In the genomic region with DNA sequence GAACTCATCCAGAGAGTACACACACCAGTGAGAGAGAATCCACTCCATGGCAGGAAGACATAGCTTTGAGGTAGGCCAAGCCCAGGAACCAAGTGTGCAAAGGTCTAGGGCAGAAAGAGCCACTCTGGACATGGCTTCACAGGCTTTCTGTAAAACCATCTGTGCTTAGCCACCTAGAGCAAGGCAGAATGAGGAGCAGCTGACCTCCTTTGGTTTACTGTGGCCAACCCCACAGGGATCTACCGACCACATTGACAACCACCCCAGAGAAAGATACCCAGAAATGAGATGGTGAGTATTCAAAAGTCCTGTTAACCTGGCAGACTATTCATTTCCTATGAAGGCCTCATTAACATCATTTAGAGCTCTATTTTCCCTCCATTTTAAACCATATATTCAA, we compare ENCODE assay signal across 25 cellular contexts. TPM values are rescaled to one million over a fixed set of nuclear protein-coding genes. Genes with fewer than 3 reads are reported as not detected.
"Had no signal": no experiment of that assay in that cellular context is flagged by ENCODE, and none has a peak within 500 bp of the region (broad histone marks: within the 10 kb centered on the region; RNA-seq: fewer than 3 reads in every experiment).

No MANE protein-coding gene starts in this region.

- H3K36me3 Mint-ChIP-seq: memory B cell had no signal

- DNase-seq: activated CD4-positive, alpha-beta T cell treated with anti-CD3 and anti-CD28 coated beads, Interleukin-2, amount 50 U/mL, for 1 hour; activated CD8-positive, alpha-beta T cell treated with anti-CD3 and anti-CD28 coated beads, Interleukin-2, amount 10 ng/mL, durations not matched to agents 7 days and 5 days; activated gamma-delta T cell treated with Interleukin-2 at 50 U/mL for 16 hours; activated T-cell treated with anti-CD3 and anti-CD28 coated beads, Interleukin-2, amount 50 U/mL, for 1 hour; effector memory CD8-positive, alpha-beta T cell; gastrocnemius medialis; hypothalamus; left cardiac atrium; pancreas; psoas muscle; spleen; stimulated activated CD4-positive, alpha-beta T cell treated with anti-CD3 and anti-CD28 coated beads, Interleukin-4, amount 100 ng/mL, for 1 hour; stimulated activated naive CD8-positive, alpha-beta T cell treated with anti-CD3 and anti-CD28 coated beads, Interleukin-15, amount 100 ng/mL, for 72 hours; T-helper 2 cell; tibial artery had no signal

- H3K9me3 Mint-ChIP-seq: activated naive CD4-positive, alpha-beta T cell treated with anti-CD3 and anti-CD28 coated beads, Interleukin-2, amount 50 U/mL, for 72 hours; central memory CD8-positive, alpha-beta T cell; effector memory CD8-positive, alpha-beta T cell; memory B cell; nephron; stimulated activated naive CD8-positive, alpha-beta T cell treated with anti-CD3 and anti-CD28 coated beads, Interleukin-15, amount 100 ng/mL, for 72 hours had no signal

- H3K27ac ChIP-seq: gastrocnemius medialis, neutrophil, pancreas, psoas muscle, right atrium auricular region, spleen had no signal

- H3K27ac Mint-ChIP-seq: activated CD8-positive, alpha-beta T cell treated with anti-CD3 and anti-CD28 coated beads, Interleukin-2, amount 10 ng/mL, durations not matched to agents 7 days and 5 days; effector memory CD8-positive, alpha-beta T cell; memory B cell; stimulated activated naive CD8-positive, alpha-beta T cell treated with anti-CD3 and anti-CD28 coated beads, Interleukin-15, amount 100 ng/mL, for 72 hours had no signal

- H3K4me3 Mint-ChIP-seq: activated CD8-positive, alpha-beta T cell treated with anti-CD3 and anti-CD28 coated beads, Interleukin-2, amount 10 ng/mL, durations not matched to agents 7 days and 5 days; central memory CD8-positive, alpha-beta T cell; effector memory CD8-positive, alpha-beta T cell; memory B cell; nephron; stimulated activated naive CD8-positive, alpha-beta T cell treated with anti-CD3 and anti-CD28 coated beads, Interleukin-15, amount 100 ng/mL, for 72 hours had no signal

- H3K9me3 ChIP-seq: breast epithelium, gastrocnemius medialis, neutrophil, pancreas, psoas muscle, right atrium auricular region, spleen, tibial artery had no signal

- ATAC-seq: activated CD4-positive, CD25-positive, alpha-beta regulatory T cell treated with anti-CD3 and anti-CD28 coated beads, Interleukin-2, amount 50 U/mL, for 24 hours; activated CD8-positive, alpha-beta T cell treated with anti-CD3 and anti-CD28 coated beads, Interleukin-2, amount 10 ng/mL, durations not matched to agents 7 days and 5 days; activated naive CD4-positive, alpha-beta T cell treated with anti-CD3 and anti-CD28 coated beads, Interleukin-2, amount 50 U/mL, for 72 hours; effector memory CD8-positive, alpha-beta T cell; esophagus mucosa; gastrocnemius medialis; left cardiac atrium; pancreas; psoas muscle; stimulated activated naive CD8-positive, alpha-beta T cell treated with anti-CD3 and anti-CD28 coated beads, Interleukin-15, amount 100 ng/mL, for 72 hours had no signal

- H3K27me3 ChIP-seq: breast epithelium, gastrocnemius medialis, neutrophil, pancreas, right atrium auricular region, spleen, tibial artery had no signal

- H3K27me3 Mint-ChIP-seq: central memory CD8-positive, alpha-beta T cell; effector memory CD8-positive, alpha-beta T cell; memory B cell; stimulated activated naive CD8-positive, alpha-beta T cell treated with anti-CD3 and anti-CD28 coated beads, Interleukin-15, amount 100 ng/mL, for 72 hours had no signal

- H3K4me3 ChIP-seq: breast epithelium, gastrocnemius medialis, pancreas, psoas muscle, right atrium auricular region, spleen, tibial artery had no signal

- H3K36me3 ChIP-seq: breast epithelium, gastrocnemius medialis, neutrophil, pancreas, right atrium auricular region, tibial artery had no signal

- H3K4me1 Mint-ChIP-seq: central memory CD8-positive, alpha-beta T cell had no signal

RNA-seq across cellular contexts. Expression of gene EMILIN3, which starts 59.6 kb away (rescaled TPM):
- total RNA-seq: activated CD8-positive, alpha-beta T cell treated with anti-CD3 and anti-CD28 coated beads, Interleukin-2, amount 10 ng/mL, durations not matched to agents 7 days and 5 days; endothelial cell of umbilical vein; spleen had no signal
